ENCODE assay signal across 8 cellular contexts in the genomic region with DNA sequence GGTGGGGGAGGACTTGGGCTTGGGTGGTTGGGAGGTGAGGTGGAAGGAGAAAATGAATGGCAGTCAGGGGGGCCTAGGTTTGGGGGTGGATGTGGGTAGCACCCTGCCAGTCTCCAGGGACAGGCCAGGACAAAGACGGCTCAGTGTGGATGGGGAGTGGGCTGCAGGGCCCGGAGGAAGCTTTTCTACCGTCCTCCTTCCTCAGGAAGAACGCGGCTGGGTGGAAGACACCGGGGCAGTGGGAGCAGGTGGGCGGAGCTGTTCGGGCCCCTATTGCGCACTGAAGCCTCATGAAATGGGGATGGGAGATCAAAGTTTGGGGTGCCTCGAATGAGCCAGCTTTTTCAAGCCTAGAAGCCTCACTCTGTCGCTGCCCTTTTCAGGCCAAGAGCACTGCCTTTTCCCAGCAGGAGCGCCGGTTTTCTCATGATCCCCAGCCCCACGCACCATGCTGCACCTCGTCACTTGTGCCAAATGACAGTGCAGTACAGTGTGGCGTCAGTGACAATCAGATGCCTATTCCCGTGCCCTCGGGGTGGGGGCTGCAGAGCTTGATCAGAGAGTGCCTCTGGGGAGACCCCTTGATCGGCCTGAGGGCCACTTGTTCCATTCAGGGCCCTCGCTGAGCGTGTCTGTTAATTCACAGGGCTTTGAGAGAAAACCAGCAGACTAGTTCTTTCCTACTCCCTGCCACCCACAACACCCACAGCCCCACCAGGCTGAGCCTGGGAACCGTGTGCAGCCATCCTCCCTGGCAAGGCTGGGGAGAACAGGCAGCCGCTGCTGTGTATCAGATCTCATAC. TPM values are rescaled to one million over a fixed set of nuclear protein-coding genes. Genes with fewer than 3 reads are reported as not detected.
A peak's percentile ranks its signal among the peaks of the same experiment; 100 is the strongest.
DNase-seq lines count a peak whose midpoint lies in the region; ATAC-seq lines count a peak whose summit lies in the region.

No MANE protein-coding gene starts in this region.

- H3K27me3 Mint-ChIP-seq in activated naive CD4-positive, alpha-beta T cell treated with anti-CD3 and anti-CD28 coated beads for 36 hours (ENCODE audit: low read depth) = no peaks in the 10 kb centered on the region

- H3K4me3 Mint-ChIP-seq in activated naive CD4-positive, alpha-beta T cell treated with anti-CD3 and anti-CD28 coated beads for 36 hours = peak overlapping the region; percentile 96

- H3K27ac ChIP-seq in iPS DF 6.9 (ENCODE audit: low read length) (no peak overlapping the region), skeletal muscle tissue (ENCODE audit: low read depth, low read length) (peak overlapping the region; percentile 98)

- peak; percentile 36 to 44 for ATAC-seq in activated CD4-positive, CD25-positive, alpha-beta regulatory T cell treated with anti-CD3 and anti-CD28 coated beads, Interleukin-2, amount 50 U/mL, for 24 hours
- no peak for ATAC-seq in HG03457 (IDR thresholded peaks at IDR 0.05; ENCODE audit: unreplicated experiment)
- no peak for ATAC-seq in GM21360 (IDR thresholded peaks at IDR 0.05; ENCODE audit: unreplicated experiment)

- CTCF ChIA-PET in activated naive CD4-positive, alpha-beta T cell treated with anti-CD3 and anti-CD28 coated beads for 36 hours (lab: Charles Lee) = interaction anchor here (0.6 to 3.6 kb wide), 7 partner anchors 9 to 61 kb away, joined by 3 to 21 read pairs (median 7); partner anchors contain the start of gene DACT3

- H3K9me3 ChIP-seq in iPS DF 6.9 (ENCODE audit: control insufficient read depth, insufficient read depth, low read length) (no peaks in the 10 kb centered on the region), skeletal muscle tissue (ENCODE audit: control insufficient read depth in 3 of 3, low read length in 3 of 3) (peaks cover 0 to 4% (median 1%) of the 10 kb centered on the region in 3 donors)

- no peaks in the 10 kb centered on the region for H3K27me3 ChIP-seq in iPS DF 6.9 (ENCODE audit: control insufficient read depth, insufficient read depth, low read length)
- H3K27me3 ChIP-seq in skeletal muscle tissue (ENCODE audit: control insufficient read depth in 3 of 3, insufficient read depth in 3 of 3, low read length in 3 of 3) = no peaks in the 10 kb centered on the region

- peak overlapping the region; percentile 100 for H3K27ac Mint-ChIP-seq in activated naive CD4-positive, alpha-beta T cell treated with anti-CD3 and anti-CD28 coated beads for 36 hours

- intact Hi-C loops in activated naive CD4-positive, alpha-beta T cell treated with anti-CD3 and anti-CD28 coated beads for 36 hours (cut with micrococcal nuclease) = no loop called here

- peaks cover 37% of the 10 kb centered on the region for H3K4me1 Mint-ChIP-seq in activated naive CD4-positive, alpha-beta T cell treated with anti-CD3 and anti-CD28 coated beads for 36 hours (ENCODE audit: low read depth)

- H3K9ac ChIP-seq in skeletal muscle tissue (ENCODE audit: low read depth in 1 of 3, low read length in 3 of 3) = peak overlapping the region; percentile 86 to 99 (median 98)

- no peak for DNase-seq in activated CD4-positive, CD25-positive, alpha-beta regulatory T cell (lab: John Stamatoyannopoulos, UW)
- DNase-seq in activated naive CD4-positive, alpha-beta T cell treated with anti-CD3 and anti-CD28 coated beads for 36 hours = peak; percentile 60
- no peak for DNase-seq in iPS DF 6.9 (ENCODE audit: low read depth, low spot score)
- no peak for DNase-seq in NCI-H2196 treated with DMSO at 0.1 percent for 48 hours (lab: John Stamatoyannopoulos, UW; ENCODE audit: unreplicated experiment)

- H3K4me3 ChIP-seq in iPS DF 6.9 (ENCODE audit: low read length) (peak overlapping the region; percentile 53; the same call in 1 of the 2 replicates), skeletal muscle tissue (ENCODE audit: low read length in 3 of 3) (peak overlapping the region; percentile 87 to 94 (median 90))

- peaks cover 9% of the 10 kb centered on the region for H3K9me3 Mint-ChIP-seq in activated naive CD4-positive, alpha-beta T cell treated with anti-CD3 and anti-CD28 coated beads for 36 hours

- H3K36me3 ChIP-seq in iPS DF 6.9 (ENCODE audit: control insufficient read depth, insufficient read depth, low read length) = peaks cover 11% of the 10 kb centered on the region
- H3K36me3 ChIP-seq in skeletal muscle tissue (ENCODE audit: control insufficient read depth in 3 of 3, insufficient read depth in 3 of 3, low read length in 3 of 3) = peaks cover 21 to 22% (median 22%) of the 10 kb centered on the region in 3 donors

- peaks cover 25% of the 10 kb centered on the region for H3K36me3 Mint-ChIP-seq in activated naive CD4-positive, alpha-beta T cell treated with anti-CD3 and anti-CD28 coated beads for 36 hours (ENCODE audit: low read depth)

- H3K4me1 ChIP-seq in iPS DF 6.9 (ENCODE audit: control insufficient read depth, insufficient read depth, low read length) = peaks cover 3% of the 10 kb centered on the region
- peaks cover 30 to 49% (median 43%) of the 10 kb centered on the region in 3 donors for H3K4me1 ChIP-seq in skeletal muscle tissue (ENCODE audit: control insufficient read depth in 3 of 3, insufficient read depth in 3 of 3, low read length in 3 of 3)

- WGBS in iPS DF 6.9 (ENCODE audit: insufficient coverage, insufficient read length) = no CpG with 5 or more reads among the region's 23 CpGs

RNA-seq across cellular contexts. Expression of gene CALM3, which starts 1.5 kb away (rescaled TPM):
- 100 to 1,000 TPM; 482 to 500 TPM for total RNA-seq in activated naive CD4-positive, alpha-beta T cell treated with anti-CD3 and anti-CD28 coated beads for 36 hours
- 55.3 TPM for total RNA-seq in skeletal muscle tissue

RNA-seq across cellular contexts. Expression of gene PTGIR, which starts 22.3 kb away (rescaled TPM):
- 10 to 100 TPM; 16.3 to 17.2 TPM for total RNA-seq in activated naive CD4-positive, alpha-beta T cell treated with anti-CD3 and anti-CD28 coated beads for 36 hours
- total RNA-seq in skeletal muscle tissue = 3.1 TPM

RNA-seq across cellular contexts. Expression of gene GNG8, which starts 33.4 kb away (rescaled TPM):
- total RNA-seq in activated naive CD4-positive, alpha-beta T cell treated with anti-CD3 and anti-CD28 coated beads for 36 hours = 1 to 10 TPM; 7.1 to 8.1 TPM
- not detected for total RNA-seq in skeletal muscle tissue

RNA-seq across cellular contexts. Expression of gene DACT3, which starts 58.4 kb away (rescaled TPM):
- 1 to 10 TPM; 2.4 to 3.0 TPM for total RNA-seq in activated naive CD4-positive, alpha-beta T cell treated with anti-CD3 and anti-CD28 coated beads for 36 hours
- total RNA-seq in skeletal muscle tissue = 7.3 TPM

Comparison
In these comparisons a context has a peak if more than half of its experiments do, and no peak if none do; other contexts are left out.
1. ATAC-seq: peak in activated CD4-positive, CD25-positive, alpha-beta regulatory T cell treated with anti-CD3 and anti-CD28 coated beads, Interleukin-2, amount 50 U/mL, for 24 hours (2 of 2); none in HG03457 (single experiment) and GM21360 (single experiment).